Comparison of ENCODE assay signal across 8 cellular contexts in genomic region chr14:89425931-89426330, GRCh38. TPM values are rescaled to one million over a fixed set of nuclear protein-coding genes. Genes with fewer than 3 reads are reported as not detected.
DNase-seq lines count a peak whose midpoint lies in the region; ATAC-seq and TF ChIP-seq lines count a peak whose summit lies in the region.

No MANE protein-coding gene starts in this region.

- CTCF ChIA-PET in PC-3 (lab: Charles Lee), result interaction anchor here (0.6 kb wide), 1 partner anchor 73 kb away, joined by 6 read pairs; no protein-coding TSS in a partner anchor

- no TSS peak for BruUV-seq in PC-3 (replicated peaks; lab: Mats Ljungman, UMichigan)

- H3K9me3 ChIP-seq in BLaER1, result no peaks in the 10 kb centered on the region
- no peaks in the 10 kb centered on the region for H3K9me3 ChIP-seq in PC-3 (ENCODE audit: low read length)
- no peaks in the 10 kb centered on the region for H3K9me3 ChIP-seq in esophagus muscularis mucosa

- H3K4me2 ChIP-seq in BLaER1 (peak overlapping the region; percentile 92), PC-3 (ENCODE audit: low read length) (peak overlapping the region; percentile 60)

- intact Hi-C loops in PC-3 (cut with micrococcal nuclease) (no loop called here), esophagus muscularis mucosa (cut with DNase I) (no loop called here)

- H3K36me3 ChIP-seq in BLaER1 (peaks cover 7% of the 10 kb centered on the region), PC-3 (ENCODE audit: low read depth, low read length) (no peaks in the 10 kb centered on the region), esophagus muscularis mucosa (no peaks in the 10 kb centered on the region)

- H4K20me1 ChIP-seq in BLaER1 (no peaks in the 10 kb centered on the region), PC-3 (ENCODE audit: low read length) (no peaks in the 10 kb centered on the region)

- DNase-seq in PC-3, result peak; percentile 91
- DNase-seq in foreskin keratinocyte, result peak; percentile 83 to 91
- DNase-seq in esophagus muscularis mucosa (ENCODE audit: extremely low spot score), result no peak
- DNase-seq in stimulated activated CD4-positive, alpha-beta T cell treated with anti-CD3 and anti-CD28 coated beads, Interleukin-2, amount 100 ng/mL, for 24 hours, result no peak

- H3K9ac ChIP-seq in BLaER1, result no peak overlapping the region
- H3K9ac ChIP-seq in PC-3 (ENCODE audit: low read length), result no peak overlapping the region

- H3K27me3 ChIP-seq in BLaER1, result no peaks in the 10 kb centered on the region
- no peaks in the 10 kb centered on the region for H3K27me3 ChIP-seq in PC-3 (ENCODE audit: low read length)
- no peaks in the 10 kb centered on the region for H3K27me3 ChIP-seq in foreskin keratinocyte
- H3K27me3 ChIP-seq in esophagus muscularis mucosa, result no peaks in the 10 kb centered on the region

- no peak overlapping the region for H2AFZ ChIP-seq in PC-3 (ENCODE audit: low read length)

- H3K79me2 ChIP-seq in PC-3 (ENCODE audit: low read length), result no peaks in the 10 kb centered on the region

- 76% methylated on average over 6 of the region's 6 CpGs for WGBS in esophagus muscularis mucosa

- ATAC-seq in GM21390 (IDR thresholded peaks at IDR 0.05; ENCODE audit: unreplicated experiment) (peak; percentile 27), PC-3 (peak; percentile 84), foreskin keratinocyte (peak; percentile 60), HG02852 (IDR thresholded peaks at IDR 0.05; ENCODE audit: unreplicated experiment) (no peak), HG03196 (IDR thresholded peaks at IDR 0.05; ENCODE audit: unreplicated experiment) (no peak)

- H3K4me3 ChIP-seq in BLaER1 (no peak overlapping the region), PC-3 (ENCODE audit: low read length) (no peak overlapping the region), esophagus muscularis mucosa (no peak overlapping the region)

- no peak for TF ChIP-seq CTCF in PC-3 (conservative IDR thresholded peaks at IDR 0.05; ENCODE audit: low read depth, low read length)
- no peak for TF ChIP-seq CTCF in foreskin keratinocyte (conservative IDR thresholded peaks at IDR 0.05)
- TF ChIP-seq CTCF in esophagus muscularis mucosa (IDR thresholded peaks at IDR 0.05), result no peak

- H3K4me1 ChIP-seq in BLaER1, result peaks cover 67% of the 10 kb centered on the region
- H3K4me1 ChIP-seq in PC-3 (ENCODE audit: insufficient read depth, low read length), result peaks cover 27% of the 10 kb centered on the region
- H3K4me1 ChIP-seq in foreskin keratinocyte, result peaks cover 27% of the 10 kb centered on the region
- H3K4me1 ChIP-seq in esophagus muscularis mucosa, result peaks cover 38 to 53% (median 47%) of the 10 kb centered on the region in 4 donors

- POLR2A ChIA-PET in PC-3 (lab: Charles Lee; ENCODE audit: unreplicated experiment), result no interaction called here

- H3F3A ChIP-seq in PC-3 (ENCODE audit: low read length, unreplicated experiment), result no peaks in the 10 kb centered on the region

- TF ChIP-seq EP300 in esophagus muscularis mucosa (IDR thresholded peaks at IDR 0.05), result no peak

- no peaks in the 10 kb centered on the region for H3K9me2 ChIP-seq in PC-3 (replicated peaks; ENCODE audit: low read length)

- H3K27ac ChIP-seq in BLaER1 (no peak overlapping the region), PC-3 (ENCODE audit: low read length) (no peak overlapping the region), foreskin keratinocyte (no peak overlapping the region), esophagus muscularis mucosa (replicated peaks in 1 of 4) (peak overlapping the region in 1 of 4 donors; percentile 29)

- no peak for TF ChIP-seq POLR2A in esophagus muscularis mucosa (IDR thresholded peaks at IDR 0.05; ENCODE audit: low read depth)

RNA-seq across cellular contexts. Expression of gene FOXN3, which starts 8.9 kb away (rescaled TPM):
- total RNA-seq in PC-3 (2014; rRNA removed), result 13.2 and 13.3 TPM in 2 replicates
- total RNA-seq in foreskin keratinocyte, result 14.5 and 20.1 TPM in 2 replicates
- polyA plus RNA-seq in foreskin keratinocyte, result 3.1 TPM in 2 replicates
- 100 to 1,000 TPM; 114 to 180 (median 145) TPM for total RNA-seq in esophagus muscularis mucosa

Comparison
In these comparisons a context has a peak if more than half of its experiments do, and no peak if none do; other contexts are left out.
1. ATAC-seq: peak in GM21390 (single experiment), PC-3 (single experiment) and foreskin keratinocyte (single experiment); none in HG02852 (single experiment) and HG03196 (single experiment).
2. DNase-seq: peak in PC-3 (single experiment) and foreskin keratinocyte (2 of 2); none in esophagus muscularis mucosa (single experiment) and stimulated activated CD4-positive, alpha-beta T cell treated with anti-CD3 and anti-CD28 coated beads, Interleukin-2, amount 100 ng/mL, for 24 hours (0 of 2).